In genomic region chr6:107459283-107460073, GRCh38 we compare ENCODE assay signal across 8 cellular contexts. TPM values are rescaled to one million over a fixed set of nuclear protein-coding genes. Genes with fewer than 3 reads are reported as not detected.
DNase-seq lines count a peak whose midpoint lies in the region; ATAC-seq and TF ChIP-seq lines count a peak whose summit lies in the region.

TSS of gene PDSS2 (minus strand) at chr6:107459564. CDS start at chr6:107459285, 279 bp downstream.

- H3K36me3 ChIP-seq in osteoblast (ENCODE audit: insufficient read depth, low read length) (no peaks in the 10 kb centered on the region), thymus (ENCODE audit: control insufficient read depth, insufficient read depth) (no peaks in the 10 kb centered on the region)

- peaks cover 26% of the 10 kb centered on the region for H3K79me2 ChIP-seq in osteoblast (ENCODE audit: insufficient read depth, low read length)

- peak within 1 kb of the TSS; percentile 98 for H2AFZ ChIP-seq in osteoblast (ENCODE audit: low read length)

- H3K4me1 ChIP-seq in osteoblast (ENCODE audit: insufficient read depth, low read length) (no peaks in the 10 kb centered on the region), thymus (ENCODE audit: control insufficient read depth, insufficient read depth, low read length) (peaks cover 3% of the 10 kb centered on the region)

- H3K27ac Mint-ChIP-seq in activated naive CD4-positive, alpha-beta T cell treated with anti-CD3 and anti-CD28 coated beads, Interleukin-2, amount 50 U/mL, for 72 hours: peak within 1 kb of the TSS; percentile 85 to 97
- peak within 1 kb of the TSS; percentile 75 for H3K27ac Mint-ChIP-seq in glutamatergic neuron (ENCODE audit: unreplicated experiment)

- peak; percentile 93 for DNase-seq in GM12864 (ENCODE audit: low read depth)
- DNase-seq in NCI-H1092 treated with DMSO at 0.1 percent for 48 hours (lab: John Stamatoyannopoulos, UW): peak; percentile 95
- peak; percentile 80 for DNase-seq in SKM-1 (lab: John Stamatoyannopoulos, UW; ENCODE audit: unreplicated experiment)
- DNase-seq in activated naive CD4-positive, alpha-beta T cell treated with anti-CD3 and anti-CD28 coated beads, Interleukin-2, amount 50 U/mL, for 72 hours (ENCODE audit: low spot score in 2 of 2): peak; percentile 96 to 97
- DNase-seq in glutamatergic neuron: peak; percentile 98
- peak; percentile 95 for DNase-seq in osteoblast (ENCODE audit: insufficient read length, low spot score, missing footprints)

- H3K4me2 ChIP-seq in osteoblast (ENCODE audit: insufficient read depth, low read length): peak within 1 kb of the TSS; percentile 93

- H4K20me1 ChIP-seq in osteoblast (ENCODE audit: insufficient read depth, low read length): no peaks in the 10 kb centered on the region

- ATAC-seq in HG02623 (IDR thresholded peaks at IDR 0.05; ENCODE audit: unreplicated experiment): peak; percentile 91
- peak; percentile 95 for ATAC-seq in activated naive CD4-positive, alpha-beta T cell treated with anti-CD3 and anti-CD28 coated beads, Interleukin-2, amount 50 U/mL, for 72 hours

- H3K9me3 ChIP-seq in osteoblast (ENCODE audit: low read depth, low read length): no peaks in the 10 kb centered on the region
- H3K9me3 ChIP-seq in thymus (ENCODE audit: control insufficient read depth): no peaks in the 10 kb centered on the region

- peaks cover 2% of the 10 kb centered on the region for H3K27me3 Mint-ChIP-seq in glutamatergic neuron (ENCODE audit: unreplicated experiment)

- peak within 1 kb of the TSS; percentile 64 for H3K4me3 ChIP-seq in GM12864 (ENCODE audit: low read depth, low read length)
- peak within 1 kb of the TSS; percentile 90 for H3K4me3 ChIP-seq in osteoblast (ENCODE audit: insufficient read depth, low read length)
- peak within 1 kb of the TSS; percentile 72 for H3K4me3 ChIP-seq in thymus (ENCODE audit: low read length)

- no peaks in the 10 kb centered on the region for H3K9me3 Mint-ChIP-seq in activated naive CD4-positive, alpha-beta T cell treated with anti-CD3 and anti-CD28 coated beads, Interleukin-2, amount 50 U/mL, for 72 hours
- H3K9me3 Mint-ChIP-seq in glutamatergic neuron (ENCODE audit: unreplicated experiment): peaks cover 8% of the 10 kb centered on the region

- H3K27ac ChIP-seq in osteoblast (ENCODE audit: low read depth, low read length) (peak within 1 kb of the TSS; percentile 83), thymus (ENCODE audit: low read depth) (peak within 1 kb of the TSS; percentile 97)

- TF ChIP-seq CTCF in GM12864 (IDR thresholded peaks at IDR 0.05; ENCODE audit: low read depth, low read length, missing control alignments) (peak; percentile 46), glutamatergic neuron (IDR thresholded peaks at IDR 0.05; ENCODE audit: partially characterized antibody, unreplicated experiment) (peak; percentile 16), osteoblast (IDR thresholded peaks at IDR 0.05; ENCODE audit: extremely low read depth, low read depth, low read length) (peak; percentile 64)

- H3K4me3 Mint-ChIP-seq in glutamatergic neuron (ENCODE audit: unreplicated experiment): peak within 1 kb of the TSS; percentile 95

- under 1% methylated on average over 46 of the region's 46 CpGs for WGBS in thymus

- peaks cover 3% of the 10 kb centered on the region for H3K4me1 Mint-ChIP-seq in glutamatergic neuron (ENCODE audit: low read depth, unreplicated experiment)

- no peaks in the 10 kb centered on the region for H3K27me3 ChIP-seq in osteoblast (ENCODE audit: insufficient read depth, low read length)
- H3K27me3 ChIP-seq in thymus (ENCODE audit: control insufficient read depth, insufficient read depth): no peaks in the 10 kb centered on the region

- H3K36me3 Mint-ChIP-seq in activated naive CD4-positive, alpha-beta T cell treated with anti-CD3 and anti-CD28 coated beads, Interleukin-2, amount 50 U/mL, for 72 hours: peaks cover 10 to 12% of the 10 kb centered on the region in 2 donors
- H3K36me3 Mint-ChIP-seq in glutamatergic neuron (ENCODE audit: unreplicated experiment): no peaks in the 10 kb centered on the region

RNA-seq across cellular contexts. Expression of gene PDSS2, which starts in this region (rescaled TPM):
- total RNA-seq in activated naive CD4-positive, alpha-beta T cell treated with anti-CD3 and anti-CD28 coated beads, Interleukin-2, amount 50 U/mL, for 72 hours: 10 to 100 TPM in 1 of 2 donors, 1 to 10 TPM in 1; 9.5 to 14.8 TPM
- total RNA-seq in glutamatergic neuron (ENCODE audit: unreplicated experiment) (6.5 TPM), osteoblast (12.3 and 13.0 TPM in 2 replicates)
- 9.8 TPM for polyA plus RNA-seq in thymus

Comparison
In these comparisons a context has a peak if more than half of its experiments do, and no peak if none do; other contexts are left out.
1. Peak in every context shown above with its lines: DNase-seq, ATAC-seq, H3K4me3 ChIP-seq and H3K27ac ChIP-seq.